Comparison of ENCODE assay signal across 9 cellular contexts in the genomic region with DNA sequence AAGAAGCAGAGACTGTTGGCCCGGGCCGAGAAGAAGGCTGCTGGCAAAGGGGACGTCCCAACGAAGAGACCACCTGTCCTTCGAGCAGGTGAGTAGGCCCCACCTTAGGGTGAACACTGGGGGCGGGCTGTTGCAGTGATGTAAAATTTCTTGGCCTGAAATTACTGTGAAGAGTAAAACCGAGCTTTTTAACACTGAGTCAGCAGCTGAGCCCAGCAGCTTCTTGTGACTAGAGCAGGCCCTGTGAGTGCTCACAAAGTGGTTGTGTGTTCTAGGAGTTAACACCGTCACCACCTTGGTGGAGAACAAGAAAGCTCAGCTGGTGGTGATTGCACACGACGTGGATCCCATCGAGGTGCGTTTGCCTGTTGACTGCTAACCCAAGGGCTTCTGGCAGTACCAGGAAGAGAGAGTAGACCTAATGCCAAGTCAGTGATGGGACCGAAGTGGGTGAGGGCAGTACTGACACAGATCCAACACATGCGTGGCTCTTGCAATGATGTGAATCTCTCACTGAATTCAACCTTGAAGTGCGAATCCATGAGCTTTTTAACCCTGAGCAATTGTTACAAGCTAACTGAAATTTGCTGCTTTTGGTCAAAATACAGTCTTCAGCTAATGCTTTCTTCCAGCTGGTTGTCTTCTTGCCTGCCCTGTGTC. TPM values are rescaled to one million over a fixed set of nuclear protein-coding genes. Genes with fewer than 3 reads are reported as not detected.
DNase-seq lines count a peak whose midpoint lies in the region; ATAC-seq and TF ChIP-seq lines count a peak whose summit lies in the region.
"Had no signal": no experiment of that assay in that cellular context is flagged by ENCODE, and none has a peak within 500 bp of the region (broad histone marks: within the 10 kb centered on the region; RNA-seq: fewer than 3 reads in every experiment).

No MANE protein-coding gene starts in this region.

- TF ChIP-seq CTCF in Panc1 (IDR thresholded peaks at IDR 0.05) (no peak), psoas muscle (IDR thresholded peaks at IDR 0.05) (no peak)

- no TSS peak for BruUV-seq in Panc1 (replicated peaks; lab: Mats Ljungman, UMichigan)

- H3K9me3 ChIP-seq in Panc1 (ENCODE audit: control insufficient read depth, insufficient read depth, low read depth, low read length), result no peaks in the 10 kb centered on the region
- no peaks in the 10 kb centered on the region for H3K9me3 ChIP-seq in endocrine pancreas (ENCODE audit: control insufficient read depth, low read length)
- no peaks in the 10 kb centered on the region for H3K9me3 ChIP-seq in psoas muscle
- H3K9me3 ChIP-seq in SJCRH30 (replicated peaks), result no peaks in the 10 kb centered on the region

- H3K4me1 ChIP-seq in Panc1 (ENCODE audit: control insufficient read depth, insufficient read depth, low read length) (peaks cover 19% of the 10 kb centered on the region), endocrine pancreas (ENCODE audit: control insufficient read depth, insufficient read depth, low read length) (no peaks in the 10 kb centered on the region), psoas muscle (peaks cover 37% of the 10 kb centered on the region), SJCRH30 (peaks cover 9% of the 10 kb centered on the region; the same call in 1 of the 2 replicates)

- intact Hi-C loops in activated CD4-positive, alpha-beta T cell treated with anti-CD3 and anti-CD28 coated beads, Interleukin-2, amount 10 ng/mL, durations not matched to agents 24 days and 14 days (cut with micrococcal nuclease), result loop anchor here (10.0 kb wide), 1 partner anchor 325 kb away; no protein-coding TSS in a partner anchor
- intact Hi-C loops in Panc1 (cut with micrococcal nuclease; ENCODE audit: unreplicated experiment) (loop anchor here (10.0 kb wide), 1 partner anchor 135 kb away; no protein-coding TSS in a partner anchor), psoas muscle (cut with DNase I) (loop anchor here (5.0 to 10.0 kb wide), 2 partner anchors 115 to 127 kb away; partner anchors contain the start of gene SLC2A6 (in 1 of the 2))

- peaks cover 2% of the 10 kb centered on the region for H3K27me3 Mint-ChIP-seq in activated CD4-positive, alpha-beta T cell treated with anti-CD3 and anti-CD28 coated beads, Interleukin-2, amount 10 ng/mL, durations not matched to agents 24 days and 14 days

- in situ Hi-C loops in Panc1 (cut with HindIII; ENCODE audit: low pct_unique_long_range_greater_than_20kb, low sequenced_read_pairs), result no loop called here

- WGBS in psoas muscle, 3 donors, result 65 to 80% (median 71%) methylated on average over 15 of the region's 15 CpGs

- peak overlapping the region; percentile 94 for H3K27ac ChIP-seq in Panc1 (ENCODE audit: low read length)
- H3K27ac ChIP-seq in psoas muscle, result no peak overlapping the region
- no peak overlapping the region for H3K27ac ChIP-seq in SJCRH30

- H3K27me3 ChIP-seq in Panc1 (ENCODE audit: control insufficient read depth, insufficient read depth, low read length), result no peaks in the 10 kb centered on the region
- no peaks in the 10 kb centered on the region for H3K27me3 ChIP-seq in endocrine pancreas (ENCODE audit: control insufficient read depth, insufficient read depth, low read length)
- H3K27me3 ChIP-seq in psoas muscle (ENCODE audit: insufficient read depth in 3 of 3, low read length in 2 of 3), result no peaks in the 10 kb centered on the region
- H3K27me3 ChIP-seq in SJCRH30, result no peaks in the 10 kb centered on the region

- peaks cover 72% of the 10 kb centered on the region for H3K36me3 Mint-ChIP-seq in activated CD4-positive, alpha-beta T cell treated with anti-CD3 and anti-CD28 coated beads, Interleukin-2, amount 10 ng/mL, durations not matched to agents 24 days and 14 days (ENCODE audit: low read depth)

- ATAC-seq in Panc1, result no peak
- no peak for ATAC-seq in psoas muscle
- no peak for ATAC-seq in GM18520 (IDR thresholded peaks at IDR 0.05; ENCODE audit: unreplicated experiment)

- H3K27ac Mint-ChIP-seq in activated CD4-positive, alpha-beta T cell treated with anti-CD3 and anti-CD28 coated beads, Interleukin-2, amount 10 ng/mL, durations not matched to agents 24 days and 14 days, result peak overlapping the region; percentile 72

- H3K36me3 ChIP-seq in Panc1 (ENCODE audit: control insufficient read depth, insufficient read depth, low read length) (peaks cover 23% of the 10 kb centered on the region), endocrine pancreas (ENCODE audit: control insufficient read depth, insufficient read depth, low read length) (peaks cover 22% of the 10 kb centered on the region), psoas muscle (ENCODE audit: insufficient read depth in 1 of 2, low read depth in 1 of 2) (peaks cover 7 to 74% of the 10 kb centered on the region in 2 donors), SJCRH30 (peaks cover 59% of the 10 kb centered on the region)

- POLR2A ChIA-PET in Panc1 (lab: Charles Lee), result no interaction called here

- no peak for DNase-seq in activated CD4-positive, alpha-beta T cell treated with anti-CD3 and anti-CD28 coated beads, Interleukin-2, amount 10 ng/mL, durations not matched to agents 24 days and 14 days
- no peak for DNase-seq in activated CD4-positive, alpha-beta T cell treated with anti-CD3 and anti-CD28 coated beads for 1 hour
- DNase-seq in Panc1 (ENCODE audit: low read depth, low spot score), result no peak
- no peak for DNase-seq in psoas muscle
- no peak for DNase-seq in SJCRH30
- DNase-seq in T1000 (lab: John Stamatoyannopoulos, UW), result no peak
- DNase-seq: effector CD8-positive, alpha-beta T cell had no signal

- H3K9ac ChIP-seq in endocrine pancreas (ENCODE audit: control insufficient read depth, insufficient read depth, low read length), result peak overlapping the region; percentile 19

- H3K4me1 Mint-ChIP-seq in activated CD4-positive, alpha-beta T cell treated with anti-CD3 and anti-CD28 coated beads, Interleukin-2, amount 10 ng/mL, durations not matched to agents 24 days and 14 days, result peaks cover 46% of the 10 kb centered on the region

- H3K9me3 Mint-ChIP-seq in activated CD4-positive, alpha-beta T cell treated with anti-CD3 and anti-CD28 coated beads, Interleukin-2, amount 10 ng/mL, durations not matched to agents 24 days and 14 days, result no peaks in the 10 kb centered on the region

- H3K4me3 ChIP-seq in Panc1 (ENCODE audit: low read depth in 2 of 2, low read length in 2 of 2), result peak overlapping the region; percentile 74 to 97
- no peak overlapping the region for H3K4me3 ChIP-seq in endocrine pancreas (ENCODE audit: control insufficient read depth, insufficient read depth, low read length)
- peak overlapping the region; percentile 97 for H3K4me3 ChIP-seq in psoas muscle
- H3K4me3 ChIP-seq in SJCRH30, result no peak overlapping the region

- H3K4me3 Mint-ChIP-seq in activated CD4-positive, alpha-beta T cell treated with anti-CD3 and anti-CD28 coated beads, Interleukin-2, amount 10 ng/mL, durations not matched to agents 24 days and 14 days, result peak overlapping the region; percentile 100

- CTCF ChIA-PET in Panc1 (lab: Charles Lee), result no interaction called here

RNA-seq across cellular contexts. Expression of gene RPL7A, which starts 2.1 kb away (rescaled TPM):
- total RNA-seq in activated CD4-positive, alpha-beta T cell treated with anti-CD3 and anti-CD28 coated beads, Interleukin-2, amount 10 ng/mL, durations not matched to agents 24 days and 14 days, result 2,650 and 2,658 TPM in 2 replicates
- total RNA-seq in Panc1 (2021; ENCODE audit: unreplicated experiment) (1,104 TPM), psoas muscle (1,000 to 10,000 TPM; 1,013 to 1,526 (median 1,062) TPM)
- polyA plus RNA-seq in Panc1 (2012; ENCODE audit: insufficient read length), result 1,300 TPM
- 1,000 to 10,000 TPM; 1,923 to 3,403 (median 2,177) TPM for polyA plus RNA-seq in psoas muscle
- 3,575 and 3,860 TPM in 2 replicates for total RNA-seq in SJCRH30 (2014; rRNA removed; shearing (Covaris generic))

RNA-seq across cellular contexts. Expression of gene MED22, which starts 2.2 kb away (rescaled TPM):
- total RNA-seq in activated CD4-positive, alpha-beta T cell treated with anti-CD3 and anti-CD28 coated beads, Interleukin-2, amount 10 ng/mL, durations not matched to agents 24 days and 14 days, result 39.5 and 45.0 TPM in 2 replicates
- total RNA-seq in Panc1 (2021; ENCODE audit: unreplicated experiment) (26.2 TPM), psoas muscle (10 to 100 TPM in 2 of 4 donors, 1 to 10 TPM in 2; 7.5 to 14.4 (median 10.6) TPM)
- polyA plus RNA-seq in Panc1 (2012; ENCODE audit: insufficient read length), result 30.2 TPM
- polyA plus RNA-seq in psoas muscle, result 10 to 100 TPM; 14.5 to 43.5 (median 23.4) TPM
- 60.2 and 71.8 TPM in 2 replicates for total RNA-seq in SJCRH30 (2014; rRNA removed; shearing (Covaris generic))

RNA-seq across cellular contexts. Expression of gene SURF1, which starts 6.2 kb away (rescaled TPM):
- total RNA-seq in activated CD4-positive, alpha-beta T cell treated with anti-CD3 and anti-CD28 coated beads, Interleukin-2, amount 10 ng/mL, durations not matched to agents 24 days and 14 days, result 29.8 and 33.2 TPM in 2 replicates
- total RNA-seq in Panc1 (2021; ENCODE audit: unreplicated experiment) (45.6 TPM), psoas muscle (10 to 100 TPM; 27.7 to 54.9 (median 45.5) TPM)
- polyA plus RNA-seq in Panc1 (2012; ENCODE audit: insufficient read length), result 43.0 TPM
- 100 to 1,000 TPM in 1 of 3 donors, 10 to 100 TPM in 2; 63.1 to 127 (median 77.0) TPM for polyA plus RNA-seq in psoas muscle
- 19.0 and 19.3 TPM in 2 replicates for total RNA-seq in SJCRH30 (2014; rRNA removed; shearing (Covaris generic))

RNA-seq across cellular contexts. Expression of gene SURF2, which starts 6.3 kb away (rescaled TPM):
- 28.5 and 29.3 TPM in 2 replicates for total RNA-seq in activated CD4-positive, alpha-beta T cell treated with anti-CD3 and anti-CD28 coated beads, Interleukin-2, amount 10 ng/mL, durations not matched to agents 24 days and 14 days
- total RNA-seq in Panc1 (2021; ENCODE audit: unreplicated experiment) (19.2 TPM), psoas muscle (10 to 100 TPM; 10.9 to 13.8 (median 13.3) TPM)
- polyA plus RNA-seq in Panc1 (2012; ENCODE audit: insufficient read length), result 24.7 TPM
- polyA plus RNA-seq in psoas muscle, result 10 to 100 TPM; 19.7 to 50.6 (median 38.7) TPM
- 34.7 and 36.2 TPM in 2 replicates for total RNA-seq in SJCRH30 (2014; rRNA removed; shearing (Covaris generic))

RNA-seq across cellular contexts. Expression of gene SURF6, which starts 14.1 kb away (rescaled TPM):
- 27.4 and 28.8 TPM in 2 replicates for total RNA-seq in activated CD4-positive, alpha-beta T cell treated with anti-CD3 and anti-CD28 coated beads, Interleukin-2, amount 10 ng/mL, durations not matched to agents 24 days and 14 days
- total RNA-seq in Panc1 (2021; ENCODE audit: unreplicated experiment) (16.1 TPM), psoas muscle (10 to 100 TPM; 11.4 to 27.3 (median 16.0) TPM)
- polyA plus RNA-seq in Panc1 (2012; ENCODE audit: insufficient read length), result 28.0 TPM
- 10 to 100 TPM; 27.7 to 43.0 (median 36.3) TPM for polyA plus RNA-seq in psoas muscle
- total RNA-seq in SJCRH30 (2014; rRNA removed; shearing (Covaris generic)), result 27.8 and 29.2 TPM in 2 replicates

Comparison
In these comparisons a context has a peak if more than half of its experiments do, and no peak if none do; other contexts are left out.
1. H3K4me3 ChIP-seq: peak in Panc1 (2 of 2) and psoas muscle (single experiment); none in endocrine pancreas (single experiment) and SJCRH30 (single experiment).